12 cellular contexts compared by ENCODE assay signal in genomic region chr7:22677267-22677666, GRCh38. TPM values are rescaled to one million over a fixed set of nuclear protein-coding genes. Genes with fewer than 3 reads are reported as not detected.
DNase-seq lines count a peak whose midpoint lies in the region; ATAC-seq and TF ChIP-seq lines count a peak whose summit lies in the region.
"Not testable (repeated sequence)": the region's sequence is repeated elsewhere in the genome, so short reads cannot be mapped to it uniquely, and the experiment has no call there.
"Had no signal": no experiment of that assay in that cellular context is flagged by ENCODE, and none has a peak within 500 bp of the region (broad histone marks: within the 10 kb centered on the region; RNA-seq: fewer than 3 reads in every experiment).

No MANE protein-coding gene starts in this region.

- peak overlapping the region; percentile 72; the same call in 1 of the 2 replicates for H4K5ac ChIP-seq in IMR-90 (ENCODE audit: low read depth, low read length)
- H4K5ac ChIP-seq in mesendoderm (ENCODE audit: low read length), result not testable (repeated sequence)

- POLR2A ChIA-PET in IMR-90 (lab: Charles Lee; ENCODE audit: unreplicated experiment), result not testable (repeated sequence)
- POLR2A ChIA-PET in activated CD4-positive, alpha-beta T cell treated with anti-CD3 and anti-CD28 coated beads for 36 hours (lab: Charles Lee), result interaction anchor here (1.0 to 1.2 kb wide), 2 partner anchors 15 to 22 kb away, joined by 4 to 5 read pairs; no protein-coding TSS in a partner anchor
- POLR2A ChIA-PET in activated naive CD8-positive, alpha-beta T cell treated with anti-CD3 and anti-CD28 coated beads, Interleukin-2, amount 10 ng/mL, durations not matched to agents 7 days and 5 days (lab: Charles Lee), result interaction anchor here (0.6 to 4.0 kb wide), 6 partner anchors 20 to 114 kb away, joined by 4 to 39 read pairs (median 8); partner anchors contain the start of gene IL6

- ATAC-seq in GM21360 (IDR thresholded peaks at IDR 0.05; ENCODE audit: unreplicated experiment), result peak; percentile 40
- ATAC-seq in IMR-90 (ENCODE audit: low read depth), result not testable (repeated sequence)
- ATAC-seq in activated CD4-positive, alpha-beta T cell treated with anti-CD3 and anti-CD28 coated beads for 36 hours, result peak; percentile 68
- peak; percentile 71 to 81 for ATAC-seq in activated T-cell treated with anti-CD3 and anti-CD28 coated beads, Interleukin-2, amount 50 U/mL, for 72 hours (replicated peaks in 1 of 2)
- peak; percentile 31 for ATAC-seq in activated naive CD8-positive, alpha-beta T cell treated with anti-CD3 and anti-CD28 coated beads, Interleukin-2, amount 10 ng/mL, durations not matched to agents 7 days and 5 days (ENCODE audit: low read depth)

- WGBS in IMR-90 (ENCODE audit: extremely low coverage in 2 of 2, insufficient read length in 1 of 2), 2 experiments, result no CpG with 5 or more reads among the region's 5 CpGs
- WGBS in mesendoderm (ENCODE audit: extremely low coverage, insufficient coverage, low lambda C conversion rate), result no CpG with 5 or more reads among the region's 5 CpGs

- H4K20me1 ChIP-seq in BLaER1; IMR-90 (ENCODE audit: insufficient read depth, low read length): not testable (repeated sequence)

- not testable (repeated sequence) for H3K36me3 Mint-ChIP-seq in activated CD4-positive, alpha-beta T cell treated with anti-CD3 and anti-CD28 coated beads for 36 hours (ENCODE audit: low read depth); activated T-cell treated with anti-CD3 and anti-CD28 coated beads, Interleukin-2, amount 50 U/mL, for 72 hours (ENCODE audit: insufficient read depth in 2 of 2); stimulated activated naive CD8-positive, alpha-beta T cell treated with anti-CD3 and anti-CD28 coated beads, Interleukin-15, Interleukin-2, amounts not matched to agents 100 ng/mL and 50 ng/mL, for 24 hours (ENCODE audit: low read depth)
- peaks cover 30% of the 10 kb centered on the region for H3K36me3 Mint-ChIP-seq in activated naive CD8-positive, alpha-beta T cell treated with anti-CD3 and anti-CD28 coated beads, Interleukin-2, amount 10 ng/mL, durations not matched to agents 7 days and 5 days

- H3K56ac ChIP-seq in IMR-90 (ENCODE audit: extremely low read depth, insufficient read depth, low read length); mesendoderm (ENCODE audit: low read length): not testable (repeated sequence)

- not testable (repeated sequence) for H3K4me3 ChIP-seq in BLaER1; IMR-90 (ENCODE audit: insufficient read depth, low read depth, low read length); mesendoderm (ENCODE audit: low read length)

- H3K14ac ChIP-seq in IMR-90 (replicated peaks; ENCODE audit: low read depth, low read length), result peak overlapping the region; percentile 13; the same call in 1 of the 2 replicates

- not testable (repeated sequence) for H3K9me3 Mint-ChIP-seq in activated CD4-positive, alpha-beta T cell treated with anti-CD3 and anti-CD28 coated beads for 36 hours (ENCODE audit: low read depth); activated T-cell treated with anti-CD3 and anti-CD28 coated beads, Interleukin-2, amount 50 U/mL, for 72 hours; activated naive CD8-positive, alpha-beta T cell treated with anti-CD3 and anti-CD28 coated beads, Interleukin-2, amount 10 ng/mL, durations not matched to agents 7 days and 5 days
- H3K9me3 Mint-ChIP-seq in stimulated activated naive CD8-positive, alpha-beta T cell treated with anti-CD3 and anti-CD28 coated beads, Interleukin-15, Interleukin-2, amounts not matched to agents 100 ng/mL and 50 ng/mL, for 24 hours, result peaks cover 14% of the 10 kb centered on the region

- H3K4me1 Mint-ChIP-seq in activated CD4-positive, alpha-beta T cell treated with anti-CD3 and anti-CD28 coated beads for 36 hours, result peaks cover 71% of the 10 kb centered on the region
- H3K4me1 Mint-ChIP-seq in activated T-cell treated with anti-CD3 and anti-CD28 coated beads, Interleukin-2, amount 50 U/mL, for 72 hours (ENCODE audit: low read depth), result peaks cover 87% of the 10 kb centered on the region
- peaks cover 80% of the 10 kb centered on the region for H3K4me1 Mint-ChIP-seq in activated naive CD8-positive, alpha-beta T cell treated with anti-CD3 and anti-CD28 coated beads, Interleukin-2, amount 10 ng/mL, durations not matched to agents 7 days and 5 days
- peaks cover 78% of the 10 kb centered on the region for H3K4me1 Mint-ChIP-seq in stimulated activated naive CD8-positive, alpha-beta T cell treated with anti-CD3 and anti-CD28 coated beads, Interleukin-15, Interleukin-2, amounts not matched to agents 100 ng/mL and 50 ng/mL, for 24 hours (ENCODE audit: low read depth)

- peak overlapping the region; percentile 76 for H2BK5ac ChIP-seq in IMR-90 (ENCODE audit: low read depth, low read length, poor library complexity, severe bottlenecking)
- not testable (repeated sequence) for H2BK5ac ChIP-seq in mesendoderm (ENCODE audit: low read length)

- DNase-seq in IMR-90; activated CD4-positive, alpha-beta T cell treated with anti-CD3 and anti-CD28 coated beads for 36 hours; activated T-cell treated with anti-CD3 and anti-CD28 coated beads, Interleukin-2, amount 50 U/mL, for 72 hours; activated naive CD8-positive, alpha-beta T cell treated with anti-CD3 and anti-CD28 coated beads, Interleukin-2, amount 10 ng/mL, durations not matched to agents 7 days and 5 days; mesendoderm: not testable (repeated sequence)

- peak overlapping the region; percentile 92 for H3K18ac ChIP-seq in IMR-90 (ENCODE audit: low read depth, low read length)
- not testable (repeated sequence) for H3K18ac ChIP-seq in mesendoderm (ENCODE audit: low read length)

- H3K4me1 ChIP-seq in BLaER1 (peaks cover 64% of the 10 kb centered on the region), IMR-90 (ENCODE audit: control insufficient read depth, insufficient read depth, low read length) (peaks cover 10% of the 10 kb centered on the region)
- not testable (repeated sequence) for H3K4me1 ChIP-seq in mesendoderm (ENCODE audit: control insufficient read depth, low read depth, low read length)

- H3K4ac ChIP-seq in IMR-90 (ENCODE audit: low read depth, low read length), result peak overlapping the region; percentile 33; the same call in 1 of the 2 replicates
- not testable (repeated sequence) for H3K4ac ChIP-seq in mesendoderm (ENCODE audit: low read depth, low read length)

- TF ChIP-seq POLR2A in IMR-90 (IDR thresholded peaks at IDR 0.05; ENCODE audit: low read depth, low read length), result not testable (repeated sequence)

- H2BK15ac ChIP-seq in IMR-90 (ENCODE audit: low read depth, low read length), result peak overlapping the region; percentile 45; the same call in 1 of the 3 replicates
- H2BK15ac ChIP-seq in mesendoderm (replicated peaks; ENCODE audit: low read depth), result not testable (repeated sequence)

- H2AFZ ChIP-seq in IMR-90 (replicated peaks; ENCODE audit: low read length, poor library complexity), result not testable (repeated sequence)

- not testable (repeated sequence) for H3K9me3 ChIP-seq in BLaER1; IMR-90 (ENCODE audit: control insufficient read depth, insufficient read depth, low read length)

- not testable (repeated sequence) for H2BK20ac ChIP-seq in IMR-90 (ENCODE audit: low read depth, low read length)

- not testable (repeated sequence) for H3K27ac ChIP-seq in BLaER1; IMR-90 (ENCODE audit: insufficient read depth, low read length); mesendoderm (ENCODE audit: low read depth, low read length)

- intact Hi-C loops in IMR-90 (cut with micrococcal nuclease), result not testable (repeated sequence)
- intact Hi-C loops in activated CD4-positive, alpha-beta T cell treated with anti-CD3 and anti-CD28 coated beads for 36 hours (cut with DNase I, micrococcal nuclease), result loop anchor here (1.0 to 10.0 kb wide), 9 partner anchors 15 to 918 kb away; partner anchors contain the start of gene CCDC126 (in 1 of the 2)

- not testable (repeated sequence) for H3K27me3 ChIP-seq in BLaER1; IMR-90 (ENCODE audit: control insufficient read depth, insufficient read depth, low read length); mesendoderm (ENCODE audit: insufficient read depth, low read length, poor library complexity)

- BruUV-seq in IMR-90 (replicated peaks; lab: Mats Ljungman, UMichigan), result not testable (repeated sequence)

- H3K79me1 ChIP-seq in IMR-90 (ENCODE audit: low read depth in 1 of 2, low read length in 2 of 2); mesendoderm (ENCODE audit: low read length): not testable (repeated sequence)

- not testable (repeated sequence) for H3K36me3 ChIP-seq in BLaER1; IMR-90 (ENCODE audit: control insufficient read depth, insufficient read depth, low read length); mesendoderm (ENCODE audit: control insufficient read depth, insufficient read depth, low read length)

- 0 out of 2 replicates have a peak overlapping the region, but pooled peaks have one; percentile 19 for H4K91ac ChIP-seq in IMR-90 (ENCODE audit: insufficient read depth, low read depth, low read length)

- in situ Hi-C loops in IMR-90 (cut with MboI; ENCODE audit: low sequenced_read_pairs), result not testable (repeated sequence)

- CTCF ChIA-PET in IMR-90 (lab: Yijun Ruan, JAX), result interaction anchor here (0.6 to 1.8 kb wide), 2 partner anchors 39 to 50 kb away, joined by 3 to 6 read pairs; partner anchors contain the start of gene IL6
- CTCF ChIA-PET in activated CD4-positive, alpha-beta T cell treated with anti-CD3 and anti-CD28 coated beads for 36 hours (lab: Charles Lee), result interaction anchor here (0.7 to 3.2 kb wide), 5 partner anchors 16 to 713 kb away, joined by 3 to 11 read pairs (median 4); partner anchors contain the start of gene IL6

- H3K4me3 Mint-ChIP-seq in activated CD4-positive, alpha-beta T cell treated with anti-CD3 and anti-CD28 coated beads for 36 hours, result not testable (repeated sequence)
- H3K4me3 Mint-ChIP-seq in activated T-cell treated with anti-CD3 and anti-CD28 coated beads, Interleukin-2, amount 50 U/mL, for 72 hours, result peak overlapping the region; percentile 44 to 68
- H3K4me3 Mint-ChIP-seq in activated naive CD8-positive, alpha-beta T cell treated with anti-CD3 and anti-CD28 coated beads, Interleukin-2, amount 10 ng/mL, durations not matched to agents 7 days and 5 days, result peak overlapping the region; percentile 78
- peak overlapping the region; percentile 45 for H3K4me3 Mint-ChIP-seq in stimulated activated naive CD8-positive, alpha-beta T cell treated with anti-CD3 and anti-CD28 coated beads, Interleukin-15, Interleukin-2, amounts not matched to agents 100 ng/mL and 50 ng/mL, for 24 hours

- not testable (repeated sequence) for H3K23ac ChIP-seq in IMR-90 (ENCODE audit: low read depth, low read length); mesendoderm (ENCODE audit: low read length)

- not testable (repeated sequence) for H2AK9ac ChIP-seq in IMR-90 (replicated peaks; ENCODE audit: low read depth, low read length, poor library complexity)

- H2AK5ac ChIP-seq in IMR-90 (ENCODE audit: low read depth, low read length), result peak overlapping the region; percentile 42
- not testable (repeated sequence) for H2AK5ac ChIP-seq in mesendoderm (ENCODE audit: low read length)

- H2BK120ac ChIP-seq in IMR-90 (ENCODE audit: low read depth, low read length) (peak overlapping the region; percentile 68), mesendoderm (ENCODE audit: low read depth, low read length) (peak overlapping the region; percentile 4)

- H3K9me1 ChIP-seq in IMR-90 (ENCODE audit: insufficient read depth, low read length), result not testable (repeated sequence)

- dilution Hi-C loops in IMR-90 (cut with HindIII; ENCODE audit: low sequenced_read_pairs, unreplicated experiment), result not testable (repeated sequence)

- not testable (repeated sequence) for H3K9ac ChIP-seq in BLaER1; IMR-90 (ENCODE audit: low read depth, low read length); mesendoderm (ENCODE audit: low read length)

- peak overlapping the region; percentile 67 for H3K4me2 ChIP-seq in BLaER1
- not testable (repeated sequence) for H3K4me2 ChIP-seq in IMR-90 (ENCODE audit: low read depth, low read length); mesendoderm (ENCODE audit: low read length)

- peak overlapping the region; percentile 51 to 71; a peak in 3 of 4 replicates for H4K8ac ChIP-seq in IMR-90 (ENCODE audit: low read depth in 2 of 2, low read length in 2 of 2)
- not testable (repeated sequence) for H4K8ac ChIP-seq in mesendoderm (ENCODE audit: low read depth, low read length)

- not testable (repeated sequence) for H3K79me2 ChIP-seq in mesendoderm (ENCODE audit: control insufficient read depth, insufficient read depth, low read length)

- H3K27ac Mint-ChIP-seq in activated CD4-positive, alpha-beta T cell treated with anti-CD3 and anti-CD28 coated beads for 36 hours, result peak overlapping the region; percentile 81
- H3K27ac Mint-ChIP-seq in activated T-cell treated with anti-CD3 and anti-CD28 coated beads, Interleukin-2, amount 50 U/mL, for 72 hours, result peak overlapping the region; percentile 67
- peak overlapping the region; percentile 91 for H3K27ac Mint-ChIP-seq in activated naive CD8-positive, alpha-beta T cell treated with anti-CD3 and anti-CD28 coated beads, Interleukin-2, amount 10 ng/mL, durations not matched to agents 7 days and 5 days
- H3K27ac Mint-ChIP-seq in stimulated activated naive CD8-positive, alpha-beta T cell treated with anti-CD3 and anti-CD28 coated beads, Interleukin-15, Interleukin-2, amounts not matched to agents 100 ng/mL and 50 ng/mL, for 24 hours, result peak overlapping the region; percentile 65

- not testable (repeated sequence) for TF ChIP-seq RAD21 in IMR-90 (IDR thresholded peaks at IDR 0.05; ENCODE audit: low read length)

- H3K27me3 Mint-ChIP-seq in activated CD4-positive, alpha-beta T cell treated with anti-CD3 and anti-CD28 coated beads for 36 hours; activated naive CD8-positive, alpha-beta T cell treated with anti-CD3 and anti-CD28 coated beads, Interleukin-2, amount 10 ng/mL, durations not matched to agents 7 days and 5 days: not testable (repeated sequence)
- peaks cover 39% of the 10 kb centered on the region for H3K27me3 Mint-ChIP-seq in activated T-cell treated with anti-CD3 and anti-CD28 coated beads, Interleukin-2, amount 50 U/mL, for 72 hours (ENCODE audit: low read depth)
- peaks cover 13% of the 10 kb centered on the region for H3K27me3 Mint-ChIP-seq in stimulated activated naive CD8-positive, alpha-beta T cell treated with anti-CD3 and anti-CD28 coated beads, Interleukin-15, Interleukin-2, amounts not matched to agents 100 ng/mL and 50 ng/mL, for 24 hours

- not testable (repeated sequence) for TF ChIP-seq CTCF in IMR-90 (conservative IDR thresholded peaks at IDR 0.05; ENCODE audit: low read depth, low read length)

RNA-seq across cellular contexts. Expression of gene IL6, which starts 49.7 kb away (rescaled TPM):
- total RNA-seq in IMR-90 (2012; rRNA removed), result 15.2 and 18.3 TPM in 2 replicates
- polyA plus RNA-seq in IMR-90 (2012; rRNA removed), result 45.2 and 50.8 TPM in 2 replicates
- 52.3 and 73.8 TPM in 2 replicates for polyA plus RNA-seq in IMR-90 (2012; cell fraction: cytosol; rRNA removed)
- polyA plus RNA-seq in IMR-90 (2012; cell fraction: nucleus; rRNA removed; ENCODE audit: low replicate concordance), result 136 and 310 TPM in 2 replicates
- 1 to 10 TPM; 1.6 to 4.5 TPM for total RNA-seq in activated CD4-positive, alpha-beta T cell treated with anti-CD3 and anti-CD28 coated beads for 36 hours
- 1 to 10 TPM in 1 of 2 donors, under 1 TPM in 1; 0.46 to 2.4 TPM for total RNA-seq in activated T-cell treated with anti-CD3 and anti-CD28 coated beads, Interleukin-2, amount 50 U/mL, for 72 hours
- total RNA-seq in activated naive CD8-positive, alpha-beta T cell treated with anti-CD3 and anti-CD28 coated beads, Interleukin-2, amount 10 ng/mL, durations not matched to agents 7 days and 5 days, result under 1 TPM; 0.64 to 0.99 TPM
- 4.6 TPM for polyA plus RNA-seq in mesendoderm (2013, experiment 1 of 2)
- 4.6 TPM for polyA plus RNA-seq in mesendoderm (2013, experiment 2 of 2)
- total RNA-seq: A172; CD4-positive, CD25-positive, alpha-beta regulatory T cell; GM23338; HepG2 had no signal
- polyA plus RNA-seq: CD4-positive, CD25-positive, alpha-beta regulatory T cell; HepG2 had no signal
